7 cellular contexts compared by ENCODE assay signal in genomic region chr7:26061340-26062239, GRCh38.
A peak's percentile ranks its signal among the peaks of the same experiment; 100 is the strongest.
DNase-seq lines count a peak whose midpoint lies in the region; ATAC-seq and TF ChIP-seq lines count a peak whose summit lies in the region.

No MANE protein-coding gene starts in this region.

- H3K27me3 Mint-ChIP-seq in activated T-cell treated with anti-CD3 and anti-CD28 coated beads, Interleukin-2, amount 50 U/mL, for 24 hours = peaks cover 19% of the 10 kb centered on the region

- H3K4me3 Mint-ChIP-seq in activated T-cell treated with anti-CD3 and anti-CD28 coated beads, Interleukin-2, amount 50 U/mL, for 24 hours = no peak overlapping the region

- H3K9me2 ChIP-seq in PC-3 (replicated peaks; ENCODE audit: low read length) = no peaks in the 10 kb centered on the region

- no peaks in the 10 kb centered on the region for H3K9me3 Mint-ChIP-seq in activated T-cell treated with anti-CD3 and anti-CD28 coated beads, Interleukin-2, amount 50 U/mL, for 24 hours

- H3K4me3 ChIP-seq in GM12875 (ENCODE audit: low read depth, low read length) (no peak overlapping the region), PC-3 (ENCODE audit: low read length) (peak overlapping the region; percentile 19; the same call in 1 of the 2 replicates), foreskin fibroblast (ENCODE audit: low read depth in 1 of 2, low read length in 2 of 2) (no peak overlapping the region), vagina (no peak overlapping the region)

- BruUV-seq in PC-3 (replicated peaks; lab: Mats Ljungman, UMichigan) = no TSS peak

- peak; percentile 93 for ATAC-seq in PC-3

- POLR2A ChIA-PET in PC-3 (lab: Charles Lee; ENCODE audit: unreplicated experiment) = no interaction called here

- no peaks in the 10 kb centered on the region for H4K20me1 ChIP-seq in PC-3 (ENCODE audit: low read length)

- no peak overlapping the region for H3K27ac Mint-ChIP-seq in activated T-cell treated with anti-CD3 and anti-CD28 coated beads, Interleukin-2, amount 50 U/mL, for 24 hours

- TF ChIP-seq POLR2A in vagina (IDR thresholded peaks at IDR 0.05) = no peak

- H3K36me3 Mint-ChIP-seq in activated T-cell treated with anti-CD3 and anti-CD28 coated beads, Interleukin-2, amount 50 U/mL, for 24 hours (ENCODE audit: low read depth) = no peaks in the 10 kb centered on the region

- no peaks in the 10 kb centered on the region for H3F3A ChIP-seq in PC-3 (ENCODE audit: low read length, unreplicated experiment)

- H3K4me1 Mint-ChIP-seq in activated T-cell treated with anti-CD3 and anti-CD28 coated beads, Interleukin-2, amount 50 U/mL, for 24 hours (ENCODE audit: low read depth) = peaks cover 5% of the 10 kb centered on the region

- peak overlapping the region; percentile 13; the same call in 1 of the 2 replicates for H2AFZ ChIP-seq in PC-3 (ENCODE audit: low read length)

- DNase-seq in KBM-7 (peak; percentile 84), PC-3 (peak; percentile 80), foreskin fibroblast (peak; percentile 9 to 42), pons (ENCODE audit: low spot score) (peak; percentile 12), vagina (ENCODE audit: extremely low spot score in 2 of 2) (no peak)
- peak; percentile 78 for DNase-seq in activated T-cell treated with anti-CD3 and anti-CD28 coated beads, Interleukin-2, amount 50 U/mL, for 24 hours

- H3K79me2 ChIP-seq in PC-3 (ENCODE audit: low read length) = no peaks in the 10 kb centered on the region

- no peak overlapping the region for H3K9ac ChIP-seq in PC-3 (ENCODE audit: low read length)

- H3K4me1 ChIP-seq in PC-3 (ENCODE audit: insufficient read depth, low read length) = no peaks in the 10 kb centered on the region
- H3K4me1 ChIP-seq in vagina = peaks cover 8% of the 10 kb centered on the region

- H3K36me3 ChIP-seq in PC-3 (ENCODE audit: low read depth, low read length) (no peaks in the 10 kb centered on the region), vagina (no peaks in the 10 kb centered on the region)

- intact Hi-C loops in PC-3 (cut with micrococcal nuclease) = loop anchor here (1.0 kb wide), 1 partner anchor 168 kb away; no protein-coding TSS in a partner anchor
- intact Hi-C loops in vagina (cut with DNase I) = loop anchor here (10.0 kb wide), 1 partner anchor 167 kb away; no protein-coding TSS in a partner anchor

- H3K27ac ChIP-seq in PC-3 (ENCODE audit: low read length) = no peak overlapping the region
- no peak overlapping the region for H3K27ac ChIP-seq in vagina

- TF ChIP-seq CTCF in GM12875 (IDR thresholded peaks at IDR 0.05; ENCODE audit: borderline replicate concordance, insufficient read depth, low read depth, low read length) = peak; percentile 80
- TF ChIP-seq CTCF in PC-3 (conservative IDR thresholded peaks at IDR 0.05; ENCODE audit: low read depth, low read length) = peak; percentile 79
- TF ChIP-seq CTCF in foreskin fibroblast (IDR thresholded peaks at IDR 0.05; ENCODE audit: low read depth, low read length) = peak; percentile 80
- peak; percentile 40 to 58 (median 57) for TF ChIP-seq CTCF in vagina (IDR thresholded peaks at IDR 0.05)

- H3K4me2 ChIP-seq in PC-3 (ENCODE audit: low read length) = peak overlapping the region; percentile 48

- in situ Hi-C loops in KBM-7 (cut with MboI; ENCODE audit: low pct_unique_long_range_greater_than_20kb, low sequenced_read_pairs) = no loop called here

- H3K9me3 ChIP-seq in PC-3 (ENCODE audit: low read length) (no peaks in the 10 kb centered on the region), vagina (no peaks in the 10 kb centered on the region)

- H3K27me3 ChIP-seq in PC-3 (ENCODE audit: low read length) (peaks cover 21% of the 10 kb centered on the region), vagina (no peaks in the 10 kb centered on the region)

- CTCF ChIA-PET in PC-3 (lab: Charles Lee) = no interaction called here

Comparison
In these comparisons a context has a peak if more than half of its experiments do, and no peak if none do; other contexts are left out.
1. DNase-seq: peak in KBM-7 (single experiment), PC-3 (single experiment), activated T-cell treated with anti-CD3 and anti-CD28 coated beads, Interleukin-2, amount 50 U/mL, for 24 hours (single experiment), foreskin fibroblast (2 of 2) and pons (single experiment); none in vagina (0 of 2).
2. Peak in every context shown above with its lines, with median percentiles within 50 percentile points of each other: CTCF ChIP-seq.